Comparison of ENCODE assay signal across 1 cellular context in the genomic region with DNA sequence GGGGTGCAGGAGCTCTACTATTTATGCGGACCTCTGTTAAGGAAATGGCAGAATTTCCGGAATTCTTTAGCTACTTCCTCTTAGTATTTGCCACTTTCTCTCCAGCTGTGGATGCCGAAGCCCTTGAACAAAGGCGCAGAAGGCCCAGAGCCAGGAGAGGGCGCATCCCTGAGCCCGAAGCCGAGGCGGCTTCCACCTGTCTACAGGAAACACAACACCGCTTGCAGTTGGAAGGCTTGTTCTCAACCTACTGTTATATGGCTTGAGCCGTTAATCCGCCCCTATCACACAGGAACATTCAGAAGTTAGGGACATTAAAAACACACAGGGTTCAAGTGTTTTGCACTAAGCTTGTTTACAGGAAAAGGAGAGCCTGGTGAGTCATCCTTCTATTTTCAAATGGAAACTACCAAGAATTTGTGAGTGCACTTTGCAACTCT.
A peak's percentile ranks its signal among the peaks of the same experiment; 100 is the strongest.
TF ChIP-seq lines count a peak whose summit lies in the region.

No MANE protein-coding gene starts in this region.

TF ChIP-seq in HepG2, 621 proteins besides CTCF, POLR2A, EP300 and RAD21 (continued from another document and continues in another):
- TF ChIP-seq, protein P1, sequence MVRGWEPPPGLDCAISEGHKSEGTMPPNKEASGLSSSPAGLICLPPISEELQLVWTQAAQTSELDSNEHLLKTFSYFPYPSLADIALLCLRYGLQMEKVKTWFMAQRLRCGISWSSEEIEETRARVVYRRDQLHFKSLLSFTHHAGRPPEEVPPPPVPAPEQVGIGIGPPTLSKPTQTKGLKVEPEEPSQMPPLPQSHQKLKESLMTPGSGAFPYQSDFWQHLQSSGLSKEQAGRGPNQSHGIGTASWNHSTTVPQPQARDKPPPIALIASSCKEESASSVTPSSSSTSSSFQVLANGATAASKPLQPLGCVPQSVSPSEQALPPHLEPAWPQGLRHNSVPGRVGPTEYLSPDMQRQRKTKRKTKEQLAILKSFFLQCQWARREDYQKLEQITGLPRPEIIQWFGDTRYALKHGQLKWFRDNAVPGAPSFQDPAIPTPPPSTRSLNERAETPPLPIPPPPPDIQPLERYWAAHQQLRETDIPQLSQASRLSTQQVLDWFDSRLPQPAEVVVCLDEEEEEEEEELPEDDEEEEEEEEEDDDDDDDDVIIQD (CRISPR knock-in tag; IDR thresholded peaks at IDR 0.05; ENCODE audit: low read depth): peak; percentile 24; the same call in 1 of the 2 replicates
- TF ChIP-seq, protein P2, sequence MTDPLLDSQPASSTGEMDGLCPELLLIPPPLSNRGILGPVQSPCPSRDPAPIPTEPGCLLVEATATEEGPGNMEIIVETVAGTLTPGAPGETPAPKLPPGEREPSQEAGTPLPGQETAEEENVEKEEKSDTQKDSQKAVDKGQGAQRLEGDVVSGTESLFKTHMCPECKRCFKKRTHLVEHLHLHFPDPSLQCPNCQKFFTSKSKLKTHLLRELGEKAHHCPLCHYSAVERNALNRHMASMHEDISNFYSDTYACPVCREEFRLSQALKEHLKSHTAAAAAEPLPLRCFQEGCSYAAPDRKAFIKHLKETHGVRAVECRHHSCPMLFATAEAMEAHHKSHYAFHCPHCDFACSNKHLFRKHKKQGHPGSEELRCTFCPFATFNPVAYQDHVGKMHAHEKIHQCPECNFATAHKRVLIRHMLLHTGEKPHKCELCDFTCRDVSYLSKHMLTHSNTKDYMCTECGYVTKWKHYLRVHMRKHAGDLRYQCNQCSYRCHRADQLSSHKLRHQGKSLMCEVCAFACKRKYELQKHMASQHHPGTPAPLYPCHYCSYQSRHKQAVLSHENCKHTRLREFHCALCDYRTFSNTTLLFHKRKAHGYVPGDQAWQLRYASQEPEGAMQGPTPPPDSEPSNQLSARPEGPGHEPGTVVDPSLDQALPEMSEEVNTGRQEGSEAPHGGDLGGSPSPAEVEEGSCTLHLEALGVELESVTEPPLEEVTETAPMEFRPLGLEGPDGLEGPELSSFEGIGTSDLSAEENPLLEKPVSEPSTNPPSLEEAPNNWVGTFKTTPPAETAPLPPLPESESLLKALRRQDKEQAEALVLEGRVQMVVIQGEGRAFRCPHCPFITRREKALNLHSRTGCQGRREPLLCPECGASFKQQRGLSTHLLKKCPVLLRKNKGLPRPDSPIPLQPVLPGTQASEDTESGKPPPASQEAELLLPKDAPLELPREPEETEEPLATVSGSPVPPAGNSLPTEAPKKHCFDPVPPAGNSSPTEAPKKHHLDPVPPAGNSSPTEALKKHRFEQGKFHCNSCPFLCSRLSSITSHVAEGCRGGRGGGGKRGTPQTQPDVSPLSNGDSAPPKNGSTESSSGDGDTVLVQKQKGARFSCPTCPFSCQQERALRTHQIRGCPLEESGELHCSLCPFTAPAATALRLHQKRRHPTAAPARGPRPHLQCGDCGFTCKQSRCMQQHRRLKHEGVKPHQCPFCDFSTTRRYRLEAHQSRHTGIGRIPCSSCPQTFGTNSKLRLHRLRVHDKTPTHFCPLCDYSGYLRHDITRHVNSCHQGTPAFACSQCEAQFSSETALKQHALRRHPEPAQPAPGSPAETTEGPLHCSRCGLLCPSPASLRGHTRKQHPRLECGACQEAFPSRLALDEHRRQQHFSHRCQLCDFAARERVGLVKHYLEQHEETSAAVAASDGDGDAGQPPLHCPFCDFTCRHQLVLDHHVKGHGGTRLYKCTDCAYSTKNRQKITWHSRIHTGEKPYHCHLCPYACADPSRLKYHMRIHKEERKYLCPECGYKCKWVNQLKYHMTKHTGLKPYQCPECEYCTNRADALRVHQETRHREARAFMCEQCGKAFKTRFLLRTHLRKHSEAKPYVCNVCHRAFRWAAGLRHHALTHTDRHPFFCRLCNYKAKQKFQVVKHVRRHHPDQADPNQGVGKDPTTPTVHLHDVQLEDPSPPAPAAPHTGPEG (CRISPR knock-in tag; IDR thresholded peaks at IDR 0.05): no peak
- TF ChIP-seq, protein P3, sequence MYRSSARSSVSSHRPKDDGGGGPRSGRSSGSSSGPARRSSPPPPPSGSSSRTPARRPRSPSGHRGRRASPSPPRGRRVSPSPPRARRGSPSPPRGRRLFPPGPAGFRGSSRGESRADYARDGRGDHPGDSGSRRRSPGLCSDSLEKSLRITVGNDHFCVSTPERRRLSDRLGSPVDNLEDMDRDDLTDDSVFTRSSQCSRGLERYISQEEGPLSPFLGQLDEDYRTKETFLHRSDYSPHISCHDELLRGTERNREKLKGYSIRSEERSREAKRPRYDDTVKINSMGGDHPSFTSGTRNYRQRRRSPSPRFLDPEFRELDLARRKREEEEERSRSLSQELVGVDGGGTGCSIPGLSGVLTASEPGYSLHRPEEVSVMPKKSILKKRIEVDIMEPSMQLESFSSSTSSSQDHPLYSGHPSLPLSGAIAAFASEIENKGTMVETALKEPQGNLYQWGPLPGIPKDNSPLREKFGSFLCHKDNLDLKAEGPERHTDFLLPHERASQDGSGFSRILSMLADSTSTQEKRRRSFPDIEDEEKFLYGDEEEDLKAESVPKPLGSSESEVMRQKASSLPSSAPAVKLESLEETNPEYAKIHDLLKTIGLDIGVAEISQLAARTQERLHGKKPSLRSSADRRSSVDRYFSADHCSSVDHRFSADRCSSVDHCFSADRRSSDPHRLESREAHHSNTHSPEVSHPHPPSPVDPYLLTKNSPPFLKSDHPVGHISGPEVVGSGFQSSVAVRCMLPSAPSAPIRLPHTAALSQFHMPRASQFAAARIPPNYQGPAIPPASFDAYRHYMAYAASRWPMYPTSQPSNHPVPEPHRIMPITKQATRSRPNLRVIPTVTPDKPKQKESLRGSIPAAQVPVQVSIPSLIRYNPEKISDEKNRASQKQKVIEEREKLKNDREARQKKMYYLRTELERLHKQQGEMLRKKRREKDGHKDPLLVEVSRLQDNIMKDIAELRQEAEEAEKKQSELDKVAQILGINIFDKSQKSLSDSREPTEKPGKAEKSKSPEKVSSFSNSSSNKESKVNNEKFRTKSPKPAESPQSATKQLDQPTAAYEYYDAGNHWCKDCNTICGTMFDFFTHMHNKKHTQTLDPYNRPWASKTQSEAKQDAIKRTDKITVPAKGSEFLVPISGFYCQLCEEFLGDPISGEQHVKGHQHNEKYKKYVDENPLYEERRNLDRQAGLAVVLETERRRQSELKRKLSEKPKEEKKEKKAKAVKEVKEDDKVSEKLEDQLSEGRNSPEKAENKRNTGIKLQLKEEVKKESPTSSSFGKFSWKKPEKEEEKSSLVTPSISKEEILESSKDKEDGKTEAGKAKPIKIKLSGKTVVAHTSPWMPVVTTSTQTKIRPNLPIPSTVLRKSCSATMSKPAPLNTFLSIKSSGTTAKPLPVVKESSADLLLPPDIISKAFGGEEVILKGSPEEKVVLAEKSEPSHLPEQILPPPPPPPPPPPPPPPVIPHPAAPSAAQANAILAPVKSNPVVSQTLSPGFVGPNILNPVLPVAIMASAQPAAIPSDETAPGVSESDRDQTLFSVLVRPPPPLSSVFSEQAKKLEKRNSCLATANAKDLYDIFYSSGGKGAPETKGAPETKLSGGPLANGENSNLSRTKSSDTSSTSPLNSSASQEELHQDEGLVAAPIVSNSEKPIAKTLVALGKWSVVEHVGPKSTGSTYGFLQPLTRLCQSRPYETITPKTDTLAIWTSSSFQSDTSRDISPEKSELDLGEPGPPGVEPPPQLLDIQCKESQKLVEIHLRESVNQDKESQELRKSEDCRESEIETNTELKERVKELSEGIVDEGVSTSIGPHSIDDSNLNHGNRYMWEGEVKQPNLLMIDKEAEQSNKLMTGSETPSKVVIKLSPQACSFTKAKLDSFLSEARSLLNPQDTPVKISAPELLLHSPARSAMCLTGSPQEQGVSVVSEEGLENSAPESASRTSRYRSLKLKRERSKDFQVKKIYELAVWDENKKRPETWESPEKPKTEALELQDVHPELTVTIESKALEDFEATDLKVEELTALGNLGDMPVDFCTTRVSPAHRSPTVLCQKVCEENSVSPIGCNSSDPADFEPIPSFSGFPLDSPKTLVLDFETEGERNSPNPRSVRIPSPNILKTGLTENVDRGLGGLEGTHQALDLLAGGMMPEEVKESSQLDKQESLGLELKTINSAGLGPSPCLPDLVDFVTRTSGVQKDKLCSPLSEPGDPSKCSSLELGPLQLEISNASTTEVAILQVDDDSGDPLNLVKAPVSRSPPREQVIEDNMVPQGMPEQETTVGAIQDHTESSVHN (CRISPR knock-in tag; IDR thresholded peaks at IDR 0.05): no peak
- TF ChIP-seq ZNF816 (CRISPR knock-in tag; IDR thresholded peaks at IDR 0.05; ENCODE audit: borderline replicate concordance) (no peak), ZNF180 (CRISPR knock-in tag; IDR thresholded peaks at IDR 0.05; ENCODE audit: borderline replicate concordance, low read depth) (no peak), SRY (CRISPR knock-in tag; IDR thresholded peaks at IDR 0.05) (no peak), ZNF550 (CRISPR knock-in tag; IDR thresholded peaks at IDR 0.05; ENCODE audit: borderline replicate concordance) (no peak), ADNP (CRISPR knock-in tag; IDR thresholded peaks at IDR 0.05) (no peak), SP5 (CRISPR knock-in tag; IDR thresholded peaks at IDR 0.05; ENCODE audit: borderline replicate concordance, low read depth) (no peak), CC2D1A (CRISPR knock-in tag; IDR thresholded peaks at IDR 0.05) (no peak), ZNF792 (CRISPR knock-in tag; IDR thresholded peaks at IDR 0.05) (no peak), ZNF331 (CRISPR knock-in tag; IDR thresholded peaks at IDR 0.05) (no peak), ZNF530 (CRISPR knock-in tag; IDR thresholded peaks at IDR 0.05; ENCODE audit: low read depth) (no peak), FOXK1 (CRISPR knock-in tag; IDR thresholded peaks at IDR 0.05; ENCODE audit: borderline replicate concordance, low read depth) (no peak), TCF7L2 (IDR thresholded peaks at IDR 0.05; ENCODE audit: low read depth, low read length) (no peak), PHF20 (CRISPR knock-in tag; IDR thresholded peaks at IDR 0.05) (no peak), NR2F2 (IDR thresholded peaks at IDR 0.05; ENCODE audit: borderline replicate concordance, low read depth) (no peak), STAG1 (CRISPR knock-in tag; IDR thresholded peaks at IDR 0.05) (peak; percentile 9; the same call in 1 of the 2 replicates), ZNF773 (CRISPR knock-in tag; IDR thresholded peaks at IDR 0.05; ENCODE audit: borderline replicate concordance) (no peak)
- TF ChIP-seq, protein P4, sequence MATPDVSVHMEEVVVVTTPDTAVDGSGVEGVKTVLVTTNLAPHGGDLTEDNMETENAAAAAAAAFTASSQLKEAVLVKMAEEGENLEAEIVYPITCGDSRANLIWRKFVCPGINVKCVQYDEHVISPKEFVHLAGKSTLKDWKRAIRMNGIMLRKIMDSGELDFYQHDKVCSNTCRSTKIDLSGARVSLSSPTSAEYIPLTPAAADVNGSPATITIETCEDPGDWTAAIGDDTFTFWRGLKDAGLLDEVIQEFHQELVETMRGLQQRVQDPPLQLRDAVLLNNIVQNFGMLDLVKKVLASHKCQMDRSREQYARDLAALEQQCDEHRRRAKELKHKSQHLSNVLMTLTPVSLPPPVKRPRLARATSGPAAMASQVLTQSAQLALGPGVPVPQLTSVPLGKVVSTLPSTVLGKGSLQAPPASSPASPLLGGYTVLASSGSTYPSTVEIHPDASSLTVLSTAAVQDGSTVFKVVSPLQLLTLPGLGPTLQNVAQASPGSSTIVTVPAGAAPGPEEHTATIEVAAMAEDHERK (CRISPR knock-in tag; IDR thresholded peaks at IDR 0.05; ENCODE audit: low read depth): no peak
- TF ChIP-seq, protein P5, sequence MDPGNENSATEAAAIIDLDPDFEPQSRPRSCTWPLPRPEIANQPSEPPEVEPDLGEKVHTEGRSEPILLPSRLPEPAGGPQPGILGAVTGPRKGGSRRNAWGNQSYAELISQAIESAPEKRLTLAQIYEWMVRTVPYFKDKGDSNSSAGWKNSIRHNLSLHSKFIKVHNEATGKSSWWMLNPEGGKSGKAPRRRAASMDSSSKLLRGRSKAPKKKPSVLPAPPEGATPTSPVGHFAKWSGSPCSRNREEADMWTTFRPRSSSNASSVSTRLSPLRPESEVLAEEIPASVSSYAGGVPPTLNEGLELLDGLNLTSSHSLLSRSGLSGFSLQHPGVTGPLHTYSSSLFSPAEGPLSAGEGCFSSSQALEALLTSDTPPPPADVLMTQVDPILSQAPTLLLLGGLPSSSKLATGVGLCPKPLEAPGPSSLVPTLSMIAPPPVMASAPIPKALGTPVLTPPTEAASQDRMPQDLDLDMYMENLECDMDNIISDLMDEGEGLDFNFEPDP (CRISPR knock-in tag; conservative IDR thresholded peaks at IDR 0.05): no peak
- TF ChIP-seq, protein P6, sequence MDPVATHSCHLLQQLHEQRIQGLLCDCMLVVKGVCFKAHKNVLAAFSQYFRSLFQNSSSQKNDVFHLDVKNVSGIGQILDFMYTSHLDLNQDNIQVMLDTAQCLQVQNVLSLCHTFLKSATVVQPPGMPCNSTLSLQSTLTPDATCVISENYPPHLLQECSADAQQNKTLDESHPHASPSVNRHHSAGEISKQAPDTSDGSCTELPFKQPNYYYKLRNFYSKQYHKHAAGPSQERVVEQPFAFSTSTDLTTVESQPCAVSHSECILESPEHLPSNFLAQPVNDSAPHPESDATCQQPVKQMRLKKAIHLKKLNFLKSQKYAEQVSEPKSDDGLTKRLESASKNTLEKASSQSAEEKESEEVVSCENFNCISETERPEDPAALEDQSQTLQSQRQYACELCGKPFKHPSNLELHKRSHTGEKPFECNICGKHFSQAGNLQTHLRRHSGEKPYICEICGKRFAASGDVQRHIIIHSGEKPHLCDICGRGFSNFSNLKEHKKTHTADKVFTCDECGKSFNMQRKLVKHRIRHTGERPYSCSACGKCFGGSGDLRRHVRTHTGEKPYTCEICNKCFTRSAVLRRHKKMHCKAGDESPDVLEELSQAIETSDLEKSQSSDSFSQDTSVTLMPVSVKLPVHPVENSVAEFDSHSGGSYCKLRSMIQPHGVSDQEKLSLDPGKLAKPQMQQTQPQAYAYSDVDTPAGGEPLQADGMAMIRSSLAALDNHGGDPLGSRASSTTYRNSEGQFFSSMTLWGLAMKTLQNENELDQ (CRISPR knock-in tag; IDR thresholded peaks at IDR 0.05; ENCODE audit: borderline replicate concordance): no peak
- TF ChIP-seq, protein P7, sequence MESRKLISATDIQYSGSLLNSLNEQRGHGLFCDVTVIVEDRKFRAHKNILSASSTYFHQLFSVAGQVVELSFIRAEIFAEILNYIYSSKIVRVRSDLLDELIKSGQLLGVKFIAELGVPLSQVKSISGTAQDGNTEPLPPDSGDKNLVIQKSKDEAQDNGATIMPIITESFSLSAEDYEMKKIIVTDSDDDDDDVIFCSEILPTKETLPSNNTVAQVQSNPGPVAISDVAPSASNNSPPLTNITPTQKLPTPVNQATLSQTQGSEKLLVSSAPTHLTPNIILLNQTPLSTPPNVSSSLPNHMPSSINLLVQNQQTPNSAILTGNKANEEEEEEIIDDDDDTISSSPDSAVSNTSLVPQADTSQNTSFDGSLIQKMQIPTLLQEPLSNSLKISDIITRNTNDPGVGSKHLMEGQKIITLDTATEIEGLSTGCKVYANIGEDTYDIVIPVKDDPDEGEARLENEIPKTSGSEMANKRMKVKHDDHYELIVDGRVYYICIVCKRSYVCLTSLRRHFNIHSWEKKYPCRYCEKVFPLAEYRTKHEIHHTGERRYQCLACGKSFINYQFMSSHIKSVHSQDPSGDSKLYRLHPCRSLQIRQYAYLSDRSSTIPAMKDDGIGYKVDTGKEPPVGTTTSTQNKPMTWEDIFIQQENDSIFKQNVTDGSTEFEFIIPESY (CRISPR knock-in tag; IDR thresholded peaks at IDR 0.05): peak; percentile 88
